Comparison of ENCODE assay signal across 9 cellular contexts in genomic region chr7:128827248-128827958, GRCh38.
DNase-seq lines count a peak whose midpoint lies in the region; ATAC-seq lines count a peak whose summit lies in the region.
"Had no signal": no experiment of that assay in that cellular context is flagged by ENCODE, and none has a peak within 500 bp of the region (broad histone marks: within the 10 kb centered on the region; RNA-seq: fewer than 3 reads in every experiment).

No MANE protein-coding gene starts in this region.

- peak; percentile 89 for DNase-seq in HK-2 (ENCODE audit: unreplicated experiment)
- peak; percentile 85 for DNase-seq in astrocyte of the hippocampus (ENCODE audit: low read depth, low spot score)
- peak; percentile 80 for DNase-seq in hepatic stellate cell (ENCODE audit: low spot score)
- peak; percentile 85 for DNase-seq in stromal cell of bone marrow (ENCODE audit: low read depth)
- DNase-seq in AML-193 (lab: John Stamatoyannopoulos, UW) = no peak
- no peak for DNase-seq in activated effector memory CD4-positive, alpha-beta T cell treated with Interleukin-2 at 50 U/mL for 16 hours
- DNase-seq: NCI-H146 had no signal

- ATAC-seq in HG03108 (IDR thresholded peaks at IDR 0.05; ENCODE audit: unreplicated experiment) (no peak), HG03280 (IDR thresholded peaks at IDR 0.05; ENCODE audit: unreplicated experiment) (no peak)

Comparison
In these comparisons a context has a peak if more than half of its experiments do, and no peak if none do; other contexts are left out.
1. DNase-seq: peak in HK-2 (single experiment), astrocyte of the hippocampus (single experiment), hepatic stellate cell (single experiment) and stromal cell of bone marrow (single experiment); none in AML-193 (0 of 2) and activated effector memory CD4-positive, alpha-beta T cell treated with Interleukin-2 at 50 U/mL for 16 hours (single experiment).